Comparison of ENCODE assay signal across 1 cellular context in the genomic region with DNA sequence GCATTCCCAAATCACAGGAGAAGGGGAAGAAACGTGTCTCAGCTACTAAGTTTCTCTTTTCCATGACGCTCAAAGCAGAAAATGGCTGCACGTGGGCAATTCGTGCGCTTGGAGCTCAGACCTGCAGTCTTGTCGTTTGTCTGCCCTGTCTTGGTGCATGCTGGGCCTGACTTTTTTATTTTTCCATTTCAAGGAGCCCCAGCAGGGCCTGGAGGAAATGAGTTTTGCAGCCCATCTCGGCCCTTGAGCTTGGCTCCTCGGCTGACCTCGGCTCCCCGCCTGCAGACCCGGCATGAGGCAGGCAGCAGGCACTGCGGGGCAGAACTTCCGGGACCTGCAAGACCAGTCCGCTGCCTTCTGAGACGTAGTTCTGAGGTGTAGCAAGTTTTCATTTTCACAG.
TF ChIP-seq lines count a peak whose summit lies in the region.

No MANE protein-coding gene starts in this region.

TF ChIP-seq in WTC11, 78 proteins besides CTCF, POLR2A, EP300 and RAD21 (continued from another document and continues in another):
- TF ChIP-seq SMAD3 (CRISPR knock-in tag; IDR thresholded peaks at IDR 0.05; ENCODE audit: borderline replicate concordance) (peak; percentile 54; the same call in 1 of the 2 replicates), PRRX2 (CRISPR knock-in tag; IDR thresholded peaks at IDR 0.05) (no peak), ZNF423 (CRISPR knock-in tag; IDR thresholded peaks at IDR 0.05) (peak; percentile 86), FOXP1 (CRISPR knock-in tag; IDR thresholded peaks at IDR 0.05; ENCODE audit: borderline replicate concordance) (peak; percentile 73; the same call in 1 of the 2 replicates), RELA (CRISPR knock-in tag; IDR thresholded peaks at IDR 0.05; ENCODE audit: borderline replicate concordance) (0 out of 2 replicates have a peak, but pooled peaks have one; percentile 28), SMAD4 (CRISPR knock-in tag; IDR thresholded peaks at IDR 0.05) (no peak), CREM (CRISPR knock-in tag; IDR thresholded peaks at IDR 0.05) (0 out of 2 replicates have a peak, but pooled peaks have one; percentile 18), SP1 (CRISPR knock-in tag; conservative IDR thresholded peaks at IDR 0.05) (peak; percentile 36; the same call in 1 of the 2 replicates), CBFB (CRISPR knock-in tag; IDR thresholded peaks at IDR 0.05; ENCODE audit: low read depth) (0 out of 2 replicates have a peak, but pooled peaks have one; percentile 27), ZNF317 (CRISPR knock-in tag; IDR thresholded peaks at IDR 0.05; ENCODE audit: borderline replicate concordance, low read depth) (no peak), TP53 (CRISPR knock-in tag; IDR thresholded peaks at IDR 0.05) (peak; percentile 81; the same call in 1 of the 2 replicates), ZBTB21 (CRISPR knock-in tag; IDR thresholded peaks at IDR 0.05; ENCODE audit: borderline replicate concordance) (peak; percentile 65), ZNF232 (CRISPR knock-in tag; IDR thresholded peaks at IDR 0.05) (peak; percentile 21; the same call in 1 of the 2 replicates), FOXK1 (CRISPR knock-in tag; IDR thresholded peaks at IDR 0.05) (peak; percentile 76), NR3C1 (CRISPR knock-in tag; conservative IDR thresholded peaks at IDR 0.05; ENCODE audit: low read depth) (0 out of 2 replicates have a peak, but pooled peaks have one; percentile 43), NFE2L1 (CRISPR knock-in tag; IDR thresholded peaks at IDR 0.05) (peak; percentile 78), MYBL2 (CRISPR knock-in tag; IDR thresholded peaks at IDR 0.05) (peak; percentile 68; the same call in 1 of the 2 replicates), ETV6 (CRISPR knock-in tag; IDR thresholded peaks at IDR 0.05) (peak; percentile 74), EMX1 (CRISPR knock-in tag; IDR thresholded peaks at IDR 0.05) (no peak)
- TF ChIP-seq, protein P1, sequence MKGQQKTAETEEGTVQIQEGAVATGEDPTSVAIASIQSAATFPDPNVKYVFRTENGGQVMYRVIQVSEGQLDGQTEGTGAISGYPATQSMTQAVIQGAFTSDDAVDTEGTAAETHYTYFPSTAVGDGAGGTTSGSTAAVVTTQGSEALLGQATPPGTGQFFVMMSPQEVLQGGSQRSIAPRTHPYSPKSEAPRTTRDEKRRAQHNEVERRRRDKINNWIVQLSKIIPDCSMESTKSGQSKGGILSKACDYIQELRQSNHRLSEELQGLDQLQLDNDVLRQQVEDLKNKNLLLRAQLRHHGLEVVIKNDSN (CRISPR knock-in tag; IDR thresholded peaks at IDR 0.05): no peak
- TF ChIP-seq, protein P2, sequence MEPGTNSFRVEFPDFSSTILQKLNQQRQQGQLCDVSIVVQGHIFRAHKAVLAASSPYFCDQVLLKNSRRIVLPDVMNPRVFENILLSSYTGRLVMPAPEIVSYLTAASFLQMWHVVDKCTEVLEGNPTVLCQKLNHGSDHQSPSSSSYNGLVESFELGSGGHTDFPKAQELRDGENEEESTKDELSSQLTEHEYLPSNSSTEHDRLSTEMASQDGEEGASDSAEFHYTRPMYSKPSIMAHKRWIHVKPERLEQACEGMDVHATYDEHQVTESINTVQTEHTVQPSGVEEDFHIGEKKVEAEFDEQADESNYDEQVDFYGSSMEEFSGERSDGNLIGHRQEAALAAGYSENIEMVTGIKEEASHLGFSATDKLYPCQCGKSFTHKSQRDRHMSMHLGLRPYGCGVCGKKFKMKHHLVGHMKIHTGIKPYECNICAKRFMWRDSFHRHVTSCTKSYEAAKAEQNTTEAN (CRISPR knock-in tag; IDR thresholded peaks at IDR 0.05): 0 out of 2 replicates have a peak, but pooled peaks have one; percentile 27
- TF ChIP-seq, protein P3, sequence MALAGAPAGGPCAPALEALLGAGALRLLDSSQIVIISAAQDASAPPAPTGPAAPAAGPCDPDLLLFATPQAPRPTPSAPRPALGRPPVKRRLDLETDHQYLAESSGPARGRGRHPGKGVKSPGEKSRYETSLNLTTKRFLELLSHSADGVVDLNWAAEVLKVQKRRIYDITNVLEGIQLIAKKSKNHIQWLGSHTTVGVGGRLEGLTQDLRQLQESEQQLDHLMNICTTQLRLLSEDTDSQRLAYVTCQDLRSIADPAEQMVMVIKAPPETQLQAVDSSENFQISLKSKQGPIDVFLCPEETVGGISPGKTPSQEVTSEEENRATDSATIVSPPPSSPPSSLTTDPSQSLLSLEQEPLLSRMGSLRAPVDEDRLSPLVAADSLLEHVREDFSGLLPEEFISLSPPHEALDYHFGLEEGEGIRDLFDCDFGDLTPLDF (CRISPR knock-in tag; IDR thresholded peaks at IDR 0.05): 0 out of 2 replicates have a peak, but pooled peaks have one; percentile 50
- TF ChIP-seq, protein P4, sequence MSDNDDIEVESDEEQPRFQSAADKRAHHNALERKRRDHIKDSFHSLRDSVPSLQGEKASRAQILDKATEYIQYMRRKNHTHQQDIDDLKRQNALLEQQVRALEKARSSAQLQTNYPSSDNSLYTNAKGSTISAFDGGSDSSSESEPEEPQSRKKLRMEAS (CRISPR knock-in tag; IDR thresholded peaks at IDR 0.05): peak; percentile 89
- TF ChIP-seq, protein P5, sequence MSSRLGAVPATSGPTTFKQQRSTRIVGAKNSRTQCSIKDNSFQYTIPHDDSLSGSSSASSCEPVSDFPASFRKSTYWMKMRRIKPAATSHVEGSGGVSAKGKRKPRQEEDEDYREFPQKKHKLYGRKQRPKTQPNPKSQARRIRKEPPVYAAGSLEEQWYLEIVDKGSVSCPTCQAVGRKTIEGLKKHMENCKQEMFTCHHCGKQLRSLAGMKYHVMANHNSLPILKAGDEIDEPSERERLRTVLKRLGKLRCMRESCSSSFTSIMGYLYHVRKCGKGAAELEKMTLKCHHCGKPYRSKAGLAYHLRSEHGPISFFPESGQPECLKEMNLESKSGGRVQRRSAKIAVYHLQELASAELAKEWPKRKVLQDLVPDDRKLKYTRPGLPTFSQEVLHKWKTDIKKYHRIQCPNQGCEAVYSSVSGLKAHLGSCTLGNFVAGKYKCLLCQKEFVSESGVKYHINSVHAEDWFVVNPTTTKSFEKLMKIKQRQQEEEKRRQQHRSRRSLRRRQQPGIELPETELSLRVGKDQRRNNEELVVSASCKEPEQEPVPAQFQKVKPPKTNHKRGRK (CRISPR knock-in tag; IDR thresholded peaks at IDR 0.05; ENCODE audit: borderline replicate concordance): 0 out of 2 replicates have a peak, but pooled peaks have one; percentile 55
- TF ChIP-seq, protein P6, sequence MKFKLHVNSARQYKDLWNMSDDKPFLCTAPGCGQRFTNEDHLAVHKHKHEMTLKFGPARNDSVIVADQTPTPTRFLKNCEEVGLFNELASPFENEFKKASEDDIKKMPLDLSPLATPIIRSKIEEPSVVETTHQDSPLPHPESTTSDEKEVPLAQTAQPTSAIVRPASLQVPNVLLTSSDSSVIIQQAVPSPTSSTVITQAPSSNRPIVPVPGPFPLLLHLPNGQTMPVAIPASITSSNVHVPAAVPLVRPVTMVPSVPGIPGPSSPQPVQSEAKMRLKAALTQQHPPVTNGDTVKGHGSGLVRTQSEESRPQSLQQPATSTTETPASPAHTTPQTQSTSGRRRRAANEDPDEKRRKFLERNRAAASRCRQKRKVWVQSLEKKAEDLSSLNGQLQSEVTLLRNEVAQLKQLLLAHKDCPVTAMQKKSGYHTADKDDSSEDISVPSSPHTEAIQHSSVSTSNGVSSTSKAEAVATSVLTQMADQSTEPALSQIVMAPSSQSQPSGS (CRISPR knock-in tag; IDR thresholded peaks at IDR 0.05; ENCODE audit: borderline replicate concordance, low read depth): no peak
- TF ChIP-seq, protein P7, sequence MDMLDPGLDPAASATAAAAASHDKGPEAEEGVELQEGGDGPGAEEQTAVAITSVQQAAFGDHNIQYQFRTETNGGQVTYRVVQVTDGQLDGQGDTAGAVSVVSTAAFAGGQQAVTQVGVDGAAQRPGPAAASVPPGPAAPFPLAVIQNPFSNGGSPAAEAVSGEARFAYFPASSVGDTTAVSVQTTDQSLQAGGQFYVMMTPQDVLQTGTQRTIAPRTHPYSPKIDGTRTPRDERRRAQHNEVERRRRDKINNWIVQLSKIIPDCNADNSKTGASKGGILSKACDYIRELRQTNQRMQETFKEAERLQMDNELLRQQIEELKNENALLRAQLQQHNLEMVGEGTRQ (CRISPR knock-in tag; IDR thresholded peaks at IDR 0.05): 0 out of 2 replicates have a peak, but pooled peaks have one; percentile 18
- TF ChIP-seq, protein P8, sequence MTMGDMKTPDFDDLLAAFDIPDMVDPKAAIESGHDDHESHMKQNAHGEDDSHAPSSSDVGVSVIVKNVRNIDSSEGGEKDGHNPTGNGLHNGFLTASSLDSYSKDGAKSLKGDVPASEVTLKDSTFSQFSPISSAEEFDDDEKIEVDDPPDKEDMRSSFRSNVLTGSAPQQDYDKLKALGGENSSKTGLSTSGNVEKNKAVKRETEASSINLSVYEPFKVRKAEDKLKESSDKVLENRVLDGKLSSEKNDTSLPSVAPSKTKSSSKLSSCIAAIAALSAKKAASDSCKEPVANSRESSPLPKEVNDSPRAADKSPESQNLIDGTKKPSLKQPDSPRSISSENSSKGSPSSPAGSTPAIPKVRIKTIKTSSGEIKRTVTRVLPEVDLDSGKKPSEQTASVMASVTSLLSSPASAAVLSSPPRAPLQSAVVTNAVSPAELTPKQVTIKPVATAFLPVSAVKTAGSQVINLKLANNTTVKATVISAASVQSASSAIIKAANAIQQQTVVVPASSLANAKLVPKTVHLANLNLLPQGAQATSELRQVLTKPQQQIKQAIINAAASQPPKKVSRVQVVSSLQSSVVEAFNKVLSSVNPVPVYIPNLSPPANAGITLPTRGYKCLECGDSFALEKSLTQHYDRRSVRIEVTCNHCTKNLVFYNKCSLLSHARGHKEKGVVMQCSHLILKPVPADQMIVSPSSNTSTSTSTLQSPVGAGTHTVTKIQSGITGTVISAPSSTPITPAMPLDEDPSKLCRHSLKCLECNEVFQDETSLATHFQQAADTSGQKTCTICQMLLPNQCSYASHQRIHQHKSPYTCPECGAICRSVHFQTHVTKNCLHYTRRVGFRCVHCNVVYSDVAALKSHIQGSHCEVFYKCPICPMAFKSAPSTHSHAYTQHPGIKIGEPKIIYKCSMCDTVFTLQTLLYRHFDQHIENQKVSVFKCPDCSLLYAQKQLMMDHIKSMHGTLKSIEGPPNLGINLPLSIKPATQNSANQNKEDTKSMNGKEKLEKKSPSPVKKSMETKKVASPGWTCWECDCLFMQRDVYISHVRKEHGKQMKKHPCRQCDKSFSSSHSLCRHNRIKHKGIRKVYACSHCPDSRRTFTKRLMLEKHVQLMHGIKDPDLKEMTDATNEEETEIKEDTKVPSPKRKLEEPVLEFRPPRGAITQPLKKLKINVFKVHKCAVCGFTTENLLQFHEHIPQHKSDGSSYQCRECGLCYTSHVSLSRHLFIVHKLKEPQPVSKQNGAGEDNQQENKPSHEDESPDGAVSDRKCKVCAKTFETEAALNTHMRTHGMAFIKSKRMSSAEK (CRISPR knock-in tag; IDR thresholded peaks at IDR 0.05; ENCODE audit: borderline replicate concordance): no peak
- TF ChIP-seq, protein P9, sequence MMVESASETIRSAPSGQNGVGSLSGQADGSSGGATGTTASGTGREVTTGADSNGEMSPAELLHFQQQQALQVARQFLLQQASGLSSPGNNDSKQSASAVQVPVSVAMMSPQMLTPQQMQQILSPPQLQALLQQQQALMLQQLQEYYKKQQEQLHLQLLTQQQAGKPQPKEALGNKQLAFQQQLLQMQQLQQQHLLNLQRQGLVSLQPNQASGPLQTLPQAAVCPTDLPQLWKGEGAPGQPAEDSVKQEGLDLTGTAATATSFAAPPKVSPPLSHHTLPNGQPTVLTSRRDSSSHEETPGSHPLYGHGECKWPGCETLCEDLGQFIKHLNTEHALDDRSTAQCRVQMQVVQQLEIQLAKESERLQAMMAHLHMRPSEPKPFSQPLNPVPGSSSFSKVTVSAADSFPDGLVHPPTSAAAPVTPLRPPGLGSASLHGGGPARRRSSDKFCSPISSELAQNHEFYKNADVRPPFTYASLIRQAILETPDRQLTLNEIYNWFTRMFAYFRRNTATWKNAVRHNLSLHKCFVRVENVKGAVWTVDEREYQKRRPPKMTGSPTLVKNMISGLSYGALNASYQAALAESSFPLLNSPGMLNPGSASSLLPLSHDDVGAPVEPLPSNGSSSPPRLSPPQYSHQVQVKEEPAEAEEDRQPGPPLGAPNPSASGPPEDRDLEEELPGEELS (CRISPR knock-in tag; IDR thresholded peaks at IDR 0.05): peak; percentile 93; the same call in 1 of the 2 replicates
- TF ChIP-seq, protein P10, sequence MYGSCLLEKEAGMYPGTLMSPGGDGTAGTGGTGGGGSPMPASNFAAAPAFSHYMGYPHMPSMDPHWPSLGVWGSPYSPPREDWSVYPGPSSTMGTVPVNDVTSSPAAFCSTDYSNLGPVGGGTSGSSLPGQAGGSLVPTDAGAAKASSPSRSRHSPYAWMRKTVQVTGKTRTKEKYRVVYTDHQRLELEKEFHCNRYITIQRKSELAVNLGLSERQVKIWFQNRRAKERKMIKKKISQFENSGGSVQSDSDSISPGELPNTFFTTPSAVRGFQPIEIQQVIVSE (CRISPR knock-in tag; IDR thresholded peaks at IDR 0.05; ENCODE audit: borderline replicate concordance): no peak
- TF ChIP-seq, protein P11, sequence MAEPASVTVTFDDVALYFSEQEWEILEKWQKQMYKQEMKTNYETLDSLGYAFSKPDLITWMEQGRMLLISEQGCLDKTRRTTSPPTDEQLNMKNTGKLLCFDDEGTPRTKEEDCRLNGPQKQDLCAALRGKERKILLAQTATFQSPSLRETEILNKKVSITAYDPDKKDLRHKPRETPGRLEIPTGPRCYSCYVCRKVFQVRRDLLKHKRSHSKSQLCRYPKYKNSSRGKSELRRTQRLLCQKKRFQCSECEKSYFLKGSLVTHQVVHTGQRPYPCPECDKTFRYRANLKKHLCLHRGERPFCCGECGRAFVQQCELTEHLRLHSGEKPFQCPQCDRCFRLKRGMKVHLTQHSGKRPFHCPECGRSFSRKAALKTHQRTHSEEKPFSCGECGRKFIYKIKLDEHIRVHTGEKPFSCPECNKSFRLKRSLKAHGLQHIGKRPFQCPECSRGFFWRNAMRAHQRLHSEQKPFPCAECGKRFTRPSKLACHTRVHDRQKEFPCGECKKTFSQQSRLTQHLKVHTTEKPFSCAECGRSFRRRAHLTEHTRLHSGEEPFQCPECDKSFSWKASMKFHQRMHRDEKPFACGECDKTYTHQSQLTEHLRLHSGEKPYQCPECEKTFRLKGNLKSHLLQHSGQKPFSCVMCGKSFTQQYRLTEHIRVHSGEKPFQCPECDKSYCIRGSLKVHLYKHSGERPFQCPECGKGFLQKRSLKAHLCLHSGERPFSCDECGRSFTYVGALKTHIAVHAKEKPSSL (CRISPR knock-in tag; conservative IDR thresholded peaks at IDR 0.05): no peak
